Comparison of ENCODE assay signal across 10 cellular contexts in genomic region chr5:93601433-93602175, GRCh38. TPM values are rescaled to one million over a fixed set of nuclear protein-coding genes. Genes with fewer than 3 reads are reported as not detected.
DNase-seq lines count a peak whose midpoint lies in the region; ATAC-seq and TF ChIP-seq lines count a peak whose summit lies in the region.
"Had no signal": no experiment of that assay in that cellular context is flagged by ENCODE, and none has a peak within 500 bp of the region (broad histone marks: within the 10 kb centered on the region; RNA-seq: fewer than 3 reads in every experiment).

No MANE protein-coding gene starts in this region.

- intact Hi-C loops in esophagus muscularis mucosa (cut with DNase I), result loop anchor here (10.0 kb wide), 1 partner anchor 193 kb away; no protein-coding TSS in a partner anchor

- peaks cover 35% of the 10 kb centered on the region for H3F3A ChIP-seq in GM23338 (replicated peaks; ENCODE audit: low read depth)

- H3K4me2 ChIP-seq in GM23338, result peak overlapping the region; percentile 74
- H3K4me2 ChIP-seq in osteoblast (ENCODE audit: insufficient read depth, low read length), result peak overlapping the region; percentile 28

- H3K27ac ChIP-seq in GM23338 (ENCODE audit: low read depth), result no peak overlapping the region
- peak overlapping the region; percentile 62 to 89 (median 77) for H3K27ac ChIP-seq in esophagus muscularis mucosa (replicated peaks in 1 of 4)
- no peak overlapping the region for H3K27ac ChIP-seq in osteoblast (ENCODE audit: low read depth, low read length)
- H3K27ac ChIP-seq: Peyer's patch had no signal

- H3K9me3 ChIP-seq in esophagus muscularis mucosa (no peaks in the 10 kb centered on the region), osteoblast (ENCODE audit: low read depth, low read length) (no peaks in the 10 kb centered on the region)
- H3K9me3 ChIP-seq: Peyer's patch had no signal

- H3K4me3 ChIP-seq in GM23338 (peak overlapping the region; percentile 42), esophagus muscularis mucosa (peak overlapping the region; percentile 15 to 44 (median 26)), osteoblast (ENCODE audit: insufficient read depth, low read length) (no peak overlapping the region)
- H3K4me3 ChIP-seq: Peyer's patch had no signal

- H3K36me3 Mint-ChIP-seq in GM23338 (ENCODE audit: low read depth), result peaks cover 3% of the 10 kb centered on the region; the same call in 2 of the 3 replicates
- peaks cover 2% of the 10 kb centered on the region for H3K36me3 Mint-ChIP-seq in activated CD4-positive, alpha-beta memory T cell treated with anti-CD3 and anti-CD28 coated beads, Interleukin-2, amount 10 ng/mL, durations not matched to agents 7 days and 5 days (ENCODE audit: low read depth)

- H3K36me3 ChIP-seq in GM23338 (ENCODE audit: insufficient read depth) (no peaks in the 10 kb centered on the region), esophagus muscularis mucosa (no peaks in the 10 kb centered on the region), osteoblast (ENCODE audit: insufficient read depth, low read length) (no peaks in the 10 kb centered on the region)
- H3K36me3 ChIP-seq: Peyer's patch had no signal

- no peaks in the 10 kb centered on the region for H3K27me3 Mint-ChIP-seq in GM23338 (ENCODE audit: insufficient read depth, low read depth, poor library complexity)
- H3K27me3 Mint-ChIP-seq in activated CD4-positive, alpha-beta memory T cell treated with anti-CD3 and anti-CD28 coated beads, Interleukin-2, amount 10 ng/mL, durations not matched to agents 7 days and 5 days, result peaks cover 40% of the 10 kb centered on the region

- H3K9me3 Mint-ChIP-seq in GM23338, result peaks cover 7% of the 10 kb centered on the region; the same call in 2 of the 3 replicates
- H3K9me3 Mint-ChIP-seq in activated CD4-positive, alpha-beta memory T cell treated with anti-CD3 and anti-CD28 coated beads, Interleukin-2, amount 10 ng/mL, durations not matched to agents 7 days and 5 days, result no peaks in the 10 kb centered on the region

- CTCF ChIA-PET in activated CD4-positive, alpha-beta memory T cell treated with anti-CD3 and anti-CD28 coated beads, Interleukin-2, amount 10 ng/mL, durations not matched to agents 7 days and 5 days (lab: Charles Lee), result interaction anchor here (0.6 to 1.2 kb wide), 5 partner anchors 9 to 652 kb away, joined by 3 to 6 read pairs (median 4); no protein-coding TSS in a partner anchor

- H3K4me1 Mint-ChIP-seq in GM23338, result peaks cover 26% of the 10 kb centered on the region
- H3K4me1 Mint-ChIP-seq in activated CD4-positive, alpha-beta memory T cell treated with anti-CD3 and anti-CD28 coated beads, Interleukin-2, amount 10 ng/mL, durations not matched to agents 7 days and 5 days, result peaks cover 2% of the 10 kb centered on the region

- H2AFZ ChIP-seq in GM23338 (no peak overlapping the region), osteoblast (ENCODE audit: low read length) (no peak overlapping the region)

- H3K4me3 Mint-ChIP-seq in GM23338, result peak overlapping the region; percentile 46
- H3K4me3 Mint-ChIP-seq in activated CD4-positive, alpha-beta memory T cell treated with anti-CD3 and anti-CD28 coated beads, Interleukin-2, amount 10 ng/mL, durations not matched to agents 7 days and 5 days, result no peak overlapping the region

- DNase-seq in GM23338 (ENCODE audit: low spot score), result peak; percentile 74
- peak; percentile 70 to 83 for DNase-seq in NCI-H524 (lab: John Stamatoyannopoulos, UW)
- DNase-seq in esophagus muscularis mucosa (ENCODE audit: extremely low spot score), result peak; percentile 90
- no peak for DNase-seq in osteoblast (ENCODE audit: insufficient read length, low spot score, missing footprints)
- DNase-seq in activated CD4-positive, CD25-positive, alpha-beta regulatory T cell treated with anti-CD3 and anti-CD28 coated beads, Interleukin-2, amount 50 U/mL, for 72 hours, result no peak
- no peak for DNase-seq in stimulated activated CD4-positive, alpha-beta T cell treated with anti-CD3 and anti-CD28 coated beads, Interleukin-4, amount 100 ng/mL, for 4 hours
- no peak for DNase-seq in activated CD4-positive, alpha-beta memory T cell treated with anti-CD3 and anti-CD28 coated beads, Interleukin-2, amount 10 ng/mL, durations not matched to agents 7 days and 5 days
- DNase-seq: DMS79, NCI-H187, Peyer's patch had no signal

- POLR2A ChIA-PET in activated CD4-positive, alpha-beta memory T cell treated with anti-CD3 and anti-CD28 coated beads, Interleukin-2, amount 10 ng/mL, durations not matched to agents 7 days and 5 days (lab: Charles Lee), result interaction anchor here (1.1 kb wide), 1 partner anchor 15 kb away, joined by 3 read pairs; no protein-coding TSS in a partner anchor

- no peak for TF ChIP-seq EP300 in esophagus muscularis mucosa (IDR thresholded peaks at IDR 0.05)

- H3K4me1 ChIP-seq in GM23338 (ENCODE audit: insufficient read depth) (peaks cover 67% of the 10 kb centered on the region), esophagus muscularis mucosa (peaks cover 7 to 39% (median 18%) of the 10 kb centered on the region in 4 donors), osteoblast (ENCODE audit: insufficient read depth, low read length) (no peaks in the 10 kb centered on the region)

- 59% methylated on average over 11 of the region's 11 CpGs for WGBS in esophagus muscularis mucosa

- H4K20me1 ChIP-seq in GM23338 (replicated peaks; ENCODE audit: insufficient read depth) (peaks cover 40% of the 10 kb centered on the region), osteoblast (ENCODE audit: insufficient read depth, low read length) (no peaks in the 10 kb centered on the region)

- TF ChIP-seq CTCF in GM23338 (conservative IDR thresholded peaks at IDR 0.05; ENCODE audit: low read depth in 2 of 2) (no peak), esophagus muscularis mucosa (IDR thresholded peaks at IDR 0.05) (no peak), osteoblast (IDR thresholded peaks at IDR 0.05; ENCODE audit: extremely low read depth, low read depth, low read length) (no peak)

- H3K27me3 ChIP-seq in GM23338 (ENCODE audit: insufficient read depth) (peaks cover 100% of the 10 kb centered on the region), esophagus muscularis mucosa (peaks cover 0 to 49% (median 9%) of the 10 kb centered on the region in 4 donors), osteoblast (ENCODE audit: insufficient read depth, low read length) (peaks cover 86% of the 10 kb centered on the region)

- ATAC-seq in GM23338, result peak; percentile 4; the same call in 2 of the 3 replicates

- no peaks in the 10 kb centered on the region for H3K9me2 ChIP-seq in GM23338 (ENCODE audit: insufficient read depth)

- H3K79me2 ChIP-seq in GM23338 (replicated peaks; ENCODE audit: insufficient read depth), result no peaks in the 10 kb centered on the region
- no peaks in the 10 kb centered on the region for H3K79me2 ChIP-seq in osteoblast (ENCODE audit: insufficient read depth, low read length)

- no peak for TF ChIP-seq POLR2A in esophagus muscularis mucosa (IDR thresholded peaks at IDR 0.05; ENCODE audit: low read depth)

- no peak overlapping the region for H3K27ac Mint-ChIP-seq in GM23338
- H3K27ac Mint-ChIP-seq in activated CD4-positive, alpha-beta memory T cell treated with anti-CD3 and anti-CD28 coated beads, Interleukin-2, amount 10 ng/mL, durations not matched to agents 7 days and 5 days, result no peak overlapping the region

TF ChIP-seq in GM23338, 12 proteins besides CTCF, POLR2A, EP300 and RAD21:
- TF ChIP-seq JUNB (IDR thresholded peaks at IDR 0.05; ENCODE audit: unreplicated experiment) (no peak), EZH2 (IDR thresholded peaks at IDR 0.05; ENCODE audit: low read depth, unreplicated experiment) (no peak), CREB1 (CRISPR knock-in tag; IDR thresholded peaks at IDR 0.05; ENCODE audit: low read depth) (peak; percentile 90)

RNA-seq across cellular contexts. Expression of gene NR2F1, which starts 18.6 kb away (rescaled TPM):
- total RNA-seq in GM23338 (2014; rRNA removed; shearing (Covaris generic)), result not detected in 2 replicates
- polyA plus RNA-seq in GM23338 (2016; fragmentation: Nextera tagmentation; extraction: Ambion mirVana), result not detected in 2 replicates
- total RNA-seq in esophagus muscularis mucosa (10 to 100 TPM; 17.4 to 43.8 (median 40.6) TPM), osteoblast (7.2 and 10.6 TPM in 2 replicates)
- not detected for total RNA-seq in activated CD4-positive, alpha-beta memory T cell treated with anti-CD3 and anti-CD28 coated beads, Interleukin-2, amount 10 ng/mL, durations not matched to agents 7 days and 5 days

RNA-seq across cellular contexts. Expression of gene NR2F1-AS1, which starts 20.6 kb away (rescaled TPM):
- 0.59 and 3.0 TPM in 2 replicates for total RNA-seq in GM23338 (2014; rRNA removed; shearing (Covaris generic))
- polyA plus RNA-seq in GM23338 (2016; fragmentation: Nextera tagmentation; extraction: Ambion mirVana), result 4.5 and 9.2 TPM in 2 replicates
- total RNA-seq in esophagus muscularis mucosa, result 10 to 100 TPM in 1 of 4 donors, 1 to 10 TPM in 3; 8.6 to 22.8 (median 9.5) TPM
- 15.9 and 17.4 TPM in 2 replicates for total RNA-seq in osteoblast
- not detected for total RNA-seq in activated CD4-positive, alpha-beta memory T cell treated with anti-CD3 and anti-CD28 coated beads, Interleukin-2, amount 10 ng/mL, durations not matched to agents 7 days and 5 days

Comparison
In these comparisons a context has a peak if more than half of its experiments do, and no peak if none do; other contexts are left out.
1. DNase-seq: peak in GM23338 (single experiment), NCI-H524 (2 of 2) and esophagus muscularis mucosa (single experiment); none in osteoblast (single experiment), activated CD4-positive, CD25-positive, alpha-beta regulatory T cell treated with anti-CD3 and anti-CD28 coated beads, Interleukin-2, amount 50 U/mL, for 72 hours (single experiment), stimulated activated CD4-positive, alpha-beta T cell treated with anti-CD3 and anti-CD28 coated beads, Interleukin-4, amount 100 ng/mL, for 4 hours (0 of 2) and activated CD4-positive, alpha-beta memory T cell treated with anti-CD3 and anti-CD28 coated beads, Interleukin-2, amount 10 ng/mL, durations not matched to agents 7 days and 5 days (single experiment).
2. H3K27ac ChIP-seq: peak in esophagus muscularis mucosa (4 of 4); none in GM23338 (single experiment) and osteoblast (single experiment).